Comparison of ENCODE assay signal across 8 cellular contexts in the genomic region with DNA sequence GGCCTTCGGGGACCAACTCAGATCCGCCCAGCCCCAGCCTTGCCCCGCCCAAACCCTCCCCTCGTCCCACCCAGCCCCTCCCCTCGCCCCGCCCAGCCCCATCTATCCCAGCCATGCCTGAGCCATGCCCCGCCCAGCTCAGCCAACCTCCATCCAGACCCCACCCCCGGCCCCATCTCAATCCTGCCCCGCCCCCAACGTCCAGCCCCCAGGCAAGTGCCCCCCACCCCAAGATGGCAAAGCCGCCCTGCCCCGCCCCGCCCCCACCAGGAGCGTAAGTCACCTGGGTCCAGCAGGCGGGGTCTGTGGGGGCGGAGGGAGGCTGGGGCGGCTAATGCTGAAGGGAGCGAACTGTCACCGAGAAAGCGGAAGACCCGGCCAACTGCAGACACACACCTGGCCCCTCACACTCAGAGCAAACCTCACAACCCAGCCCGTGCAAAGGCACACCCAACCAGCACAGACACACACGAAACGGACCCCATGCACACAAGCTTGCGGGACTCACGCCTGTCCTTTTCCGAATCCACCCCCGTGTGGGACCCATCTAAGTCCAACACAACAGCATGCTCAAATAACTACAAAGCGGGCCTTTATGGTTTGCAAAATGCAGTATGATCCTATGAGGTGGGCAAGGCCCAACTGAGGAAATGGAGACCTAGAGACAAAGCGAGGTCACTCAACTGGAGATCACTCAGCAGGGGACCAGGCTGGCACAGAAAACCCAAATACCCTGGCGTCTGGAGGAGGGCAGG. TPM values are rescaled to one million over a fixed set of nuclear protein-coding genes. Genes with fewer than 3 reads are reported as not detected.
DNase-seq lines count a peak whose midpoint lies in the region; ATAC-seq, FAIRE-seq and TF ChIP-seq lines count a peak whose summit lies in the region.

No MANE protein-coding gene starts in this region.

- H4K20me1 ChIP-seq in OCI-LY7 (ENCODE audit: insufficient read depth, low read length), result no peaks in the 10 kb centered on the region

- DNase-seq in GDM1 (lab: John Stamatoyannopoulos, UW), result peak; percentile 6
- peak; percentile 90 for DNase-seq in OCI-LY7 (ENCODE audit: low spot score)
- peak in 1 of 2 donors; percentile 65 for DNase-seq in activated naive CD4-positive, alpha-beta T cell treated with anti-CD3 and anti-CD28 coated beads, Interleukin-2, amount 50 U/mL, for 72 hours (ENCODE audit: low spot score in 2 of 2)
- DNase-seq in left ventricle myocardium superior, result peak; percentile 45
- no peak for DNase-seq in small intestine
- no peak for DNase-seq in cerebellar cortex (ENCODE audit: low spot score)

- no peaks in the 10 kb centered on the region for H3K79me2 ChIP-seq in OCI-LY7 (ENCODE audit: insufficient read depth, low read depth, low read length)

- POLR2A ChIA-PET in OCI-LY7 (lab: Charles Lee), result interaction anchor here (0.9 to 2.1 kb wide), 3 partner anchors 10 to 15 kb away, joined by 4 to 10 read pairs (median 5); partner anchors contain the start of gene OGA

- CTCF ChIA-PET in OCI-LY7 (lab: Charles Lee; ENCODE audit: unreplicated experiment), result no interaction called here

- H3K27ac ChIP-seq in OCI-LY7 (ENCODE audit: low read depth, low read length, poor library complexity, severe bottlenecking) (peak overlapping the region; percentile 87), small intestine (ENCODE audit: low read depth in 1 of 2, low read length in 1 of 2) (peak overlapping the region; percentile 45 to 67)

- peak; percentile 30 for ATAC-seq in HG02759 (IDR thresholded peaks at IDR 0.05; ENCODE audit: unreplicated experiment)
- peak in 1 of 2 donors; percentile 34 for ATAC-seq in activated naive CD4-positive, alpha-beta T cell treated with anti-CD3 and anti-CD28 coated beads, Interleukin-2, amount 50 U/mL, for 72 hours
- ATAC-seq in left ventricle myocardium superior, result no peak
- ATAC-seq in GM19328 (IDR thresholded peaks at IDR 0.05; ENCODE audit: unreplicated experiment), result no peak

- peak overlapping the region; percentile 65 for H3K4me3 ChIP-seq in OCI-LY7 (ENCODE audit: low read depth, low read length, poor library complexity, severe bottlenecking)
- H3K4me3 ChIP-seq in small intestine (ENCODE audit: low read depth in 1 of 2, low read length in 2 of 2), result peak overlapping the region in 1 of 2 donors; percentile 56

- H3K27ac Mint-ChIP-seq in activated naive CD4-positive, alpha-beta T cell treated with anti-CD3 and anti-CD28 coated beads, Interleukin-2, amount 50 U/mL, for 72 hours, result peak overlapping the region; percentile 90 to 97

- H3K9me3 ChIP-seq in OCI-LY7 (ENCODE audit: low read length), result no peaks in the 10 kb centered on the region
- no peaks in the 10 kb centered on the region for H3K9me3 ChIP-seq in small intestine (ENCODE audit: control insufficient read depth, low read depth)

- FAIRE-seq in small intestine (lab: Jason Lieb, UNC), result no peak

- no peaks in the 10 kb centered on the region for H3K27me3 ChIP-seq in small intestine (ENCODE audit: control insufficient read depth in 2 of 2, insufficient read depth in 2 of 2, low read length in 2 of 2)

- 13 to 41% (median 31%) methylated on average over 23 to 31 of the region's 31 CpGs for WGBS in small intestine, 3 donors

- no peaks in the 10 kb centered on the region for H3K9me2 ChIP-seq in OCI-LY7 (ENCODE audit: insufficient read depth, low read length)

- no peaks in the 10 kb centered on the region for H3K36me3 Mint-ChIP-seq in activated naive CD4-positive, alpha-beta T cell treated with anti-CD3 and anti-CD28 coated beads, Interleukin-2, amount 50 U/mL, for 72 hours

- intact Hi-C loops in OCI-LY7 (cut with micrococcal nuclease; ENCODE audit: unreplicated experiment), result loop anchor here (1.0 to 5.0 kb wide), 2 partner anchors 11 to 813 kb away; partner anchors contain the start of genes OGA and TRIM8
- intact Hi-C loops in left ventricle myocardium superior (cut with micrococcal nuclease), result no loop called here

- H3K9me3 Mint-ChIP-seq in activated naive CD4-positive, alpha-beta T cell treated with anti-CD3 and anti-CD28 coated beads, Interleukin-2, amount 50 U/mL, for 72 hours, result no peaks in the 10 kb centered on the region

- H2AFZ ChIP-seq in OCI-LY7 (ENCODE audit: low read length), result peak overlapping the region; percentile 68; the same call in 1 of the 2 replicates

- peaks cover 37% of the 10 kb centered on the region for H3K4me1 ChIP-seq in OCI-LY7 (ENCODE audit: insufficient read depth, low read length, poor library complexity, severe bottlenecking)
- peaks cover 5 to 7% of the 10 kb centered on the region in 2 donors for H3K4me1 ChIP-seq in small intestine (ENCODE audit: control insufficient read depth in 2 of 2, insufficient read depth in 1 of 2, low read depth in 1 of 2, low read length in 1 of 2)

- H3K4me2 ChIP-seq in OCI-LY7 (ENCODE audit: low read length), result peak overlapping the region; percentile 74

- no TSS peak for BruUV-seq in OCI-LY7 (replicated peaks; lab: Mats Ljungman, UMichigan)

- H3K36me3 ChIP-seq in OCI-LY7 (ENCODE audit: insufficient read depth, low read length) (no peaks in the 10 kb centered on the region), small intestine (ENCODE audit: control insufficient read depth in 2 of 2, insufficient read depth in 2 of 2, low read length in 2 of 2) (peaks cover 0 to 4% of the 10 kb centered on the region in 2 donors)

- TF ChIP-seq CTCF in OCI-LY7 (conservative IDR thresholded peaks at IDR 0.05; ENCODE audit: low read length), result no peak

RNA-seq across cellular contexts. Expression of gene OGA, which starts 11.5 kb away (rescaled TPM):
- total RNA-seq in OCI-LY7 (2014; rRNA removed; shearing (Covaris generic)), result 65.5 and 73.2 TPM in 2 replicates
- total RNA-seq in OCI-LY7 (2022) (109 and 124 TPM in 2 replicates), left ventricle myocardium superior (79.8 TPM)
- 100 to 1,000 TPM; 136 to 238 TPM for total RNA-seq in activated naive CD4-positive, alpha-beta T cell treated with anti-CD3 and anti-CD28 coated beads, Interleukin-2, amount 50 U/mL, for 72 hours
- 10 to 100 TPM; 26.5 to 34.0 (median 28.5) TPM for polyA plus RNA-seq in small intestine

RNA-seq across cellular contexts. Expression of gene KCNIP2, which starts 13.9 kb away (rescaled TPM):
- total RNA-seq in OCI-LY7 (2014; rRNA removed; shearing (Covaris generic)), result 1.4 and 7.3 TPM in 2 replicates
- 2.8 and 4.3 TPM in 2 replicates for total RNA-seq in OCI-LY7 (2022)
- 1 to 10 TPM; 4.2 to 6.3 TPM for total RNA-seq in activated naive CD4-positive, alpha-beta T cell treated with anti-CD3 and anti-CD28 coated beads, Interleukin-2, amount 50 U/mL, for 72 hours
- total RNA-seq in left ventricle myocardium superior, result 568 TPM
- polyA plus RNA-seq in small intestine, result 1 to 10 TPM; 2.5 to 3.6 (median 3.2) TPM

RNA-seq across cellular contexts. Expression of gene NPM3, which starts 46.5 kb away (rescaled TPM):
- 115 and 122 TPM in 2 replicates for total RNA-seq in OCI-LY7 (2014; rRNA removed; shearing (Covaris generic))
- 107 and 111 TPM in 2 replicates for total RNA-seq in OCI-LY7 (2022)
- total RNA-seq in activated naive CD4-positive, alpha-beta T cell treated with anti-CD3 and anti-CD28 coated beads, Interleukin-2, amount 50 U/mL, for 72 hours, result 100 to 1,000 TPM; 108 to 148 TPM
- total RNA-seq in left ventricle myocardium superior, result 8.4 TPM
- 10 to 100 TPM in 2 of 3 donors, 1 to 10 TPM in 1; 2.5 to 49.8 (median 14.9) TPM for polyA plus RNA-seq in small intestine

RNA-seq across cellular contexts. Expression of gene FGF8, which starts 53.8 kb away (rescaled TPM):
- total RNA-seq in OCI-LY7 (2014; rRNA removed; shearing (Covaris generic)), result 0.44 and 0.72 TPM in 2 replicates
- total RNA-seq in OCI-LY7 (2022), result 0.86 and 1.3 TPM in 2 replicates
- total RNA-seq in activated naive CD4-positive, alpha-beta T cell treated with anti-CD3 and anti-CD28 coated beads, Interleukin-2, amount 50 U/mL, for 72 hours, result not detected
- total RNA-seq in left ventricle myocardium superior, result not detected
- under 1 TPM in 1 of 3 donors, not detected in 2; 0.12 TPM for polyA plus RNA-seq in small intestine

Comparison
In these comparisons a context has a peak if more than half of its experiments do, and no peak if none do; other contexts are left out.
1. DNase-seq: peak in GDM1 (single experiment), OCI-LY7 (single experiment) and left ventricle myocardium superior (single experiment); none in small intestine (single experiment) and cerebellar cortex (single experiment).
2. RNA of gene KCNIP2, which starts 13.9 kb away (total RNA-seq): 568 TPM in left ventricle myocardium superior (single experiment); 1.4 to 7.3 TPM in OCI-LY7 and 4.2 to 6.3 TPM in activated naive CD4-positive, alpha-beta T cell treated with anti-CD3 and anti-CD28 coated beads, Interleukin-2, amount 50 U/mL, for 72 hours; every median in the first group is over 10 times any median in the second.
3. RNA of gene NPM3, which starts 46.5 kb away (total RNA-seq): 108 to 148 TPM in activated naive CD4-positive, alpha-beta T cell treated with anti-CD3 and anti-CD28 coated beads, Interleukin-2, amount 50 U/mL, for 72 hours and 107 to 122 TPM in OCI-LY7; 8.4 TPM in left ventricle myocardium superior (single experiment); every median in the first group is over 10 times any median in the second.